Comparison of ENCODE assay signal across 8 cellular contexts in genomic region chr20:3071610-3072529, GRCh38. TPM values are rescaled to one million over a fixed set of nuclear protein-coding genes. Genes with fewer than 3 reads are reported as not detected.
A peak's percentile ranks its signal among the peaks of the same experiment; 100 is the strongest.
DNase-seq lines count a peak whose midpoint lies in the region; ATAC-seq and TF ChIP-seq lines count a peak whose summit lies in the region.

Gene OXT (plus strand): TSS chr20:3071620. CDS start chr20:3071656, 36 bp downstream.

- H3K36me3 ChIP-seq in CD4-positive, CD25-positive, alpha-beta regulatory T cell (ENCODE audit: control insufficient read depth, insufficient read depth, low read length) = no peaks in the 10 kb centered on the region
- H3K36me3 ChIP-seq in neutrophil (no peaks in the 10 kb centered on the region), thoracic aorta (no peaks in the 10 kb centered on the region)

- H3K36me3 Mint-ChIP-seq in CD4-positive, CD25-positive, alpha-beta regulatory T cell = no peaks in the 10 kb centered on the region
- no peaks in the 10 kb centered on the region for H3K36me3 Mint-ChIP-seq in effector memory CD8-positive, alpha-beta T cell (ENCODE audit: insufficient read depth)

- peaks cover 18% of the 10 kb centered on the region for H3K4me1 ChIP-seq in CD4-positive, CD25-positive, alpha-beta regulatory T cell (ENCODE audit: control insufficient read depth, insufficient read depth, low read length, poor library complexity, severe bottlenecking)
- H3K4me1 ChIP-seq in neutrophil (ENCODE audit: control insufficient read depth in 1 of 2, insufficient read depth in 1 of 2, low read depth in 1 of 2, low read length in 1 of 2) (peaks cover 33 to 48% of the 10 kb centered on the region in 2 experiments), thoracic aorta (ENCODE audit: control insufficient read depth in 1 of 2, low read depth in 2 of 2) (peaks cover 7 to 8% of the 10 kb centered on the region in 2 donors)

- H3K27me3 Mint-ChIP-seq in CD4-positive, CD25-positive, alpha-beta regulatory T cell = peaks cover 16% of the 10 kb centered on the region
- H3K27me3 Mint-ChIP-seq in effector memory CD8-positive, alpha-beta T cell = peaks cover 6 to 9% of the 10 kb centered on the region in 2 donors

- H3K27ac ChIP-seq in CD4-positive, CD25-positive, alpha-beta regulatory T cell (ENCODE audit: insufficient read depth, low read length, poor library complexity, severe bottlenecking) = peak within 1 kb of the TSS; percentile 55
- H3K27ac ChIP-seq in neutrophil (peak within 1 kb of the TSS; percentile 28), thoracic aorta (no peak within 1 kb of the TSS)

- H3K27me3 ChIP-seq in CD4-positive, CD25-positive, alpha-beta regulatory T cell (ENCODE audit: control insufficient read depth, insufficient read depth, low read length) = no peaks in the 10 kb centered on the region
- H3K27me3 ChIP-seq in neutrophil = peaks cover 92% of the 10 kb centered on the region
- H3K27me3 ChIP-seq in thoracic aorta (replicated peaks; ENCODE audit: insufficient read depth) = peaks cover 6% of the 10 kb centered on the region

- no peaks in the 10 kb centered on the region for H3K9me3 ChIP-seq in CD4-positive, CD25-positive, alpha-beta regulatory T cell (ENCODE audit: control insufficient read depth in 2 of 2, low read length in 2 of 2)
- no peaks in the 10 kb centered on the region for H3K9me3 ChIP-seq in neutrophil
- H3K9me3 ChIP-seq in thoracic aorta = no peaks in the 10 kb centered on the region

- TF ChIP-seq CTCF in neutrophil (IDR thresholded peaks at IDR 0.05) (no peak), thoracic aorta (IDR thresholded peaks at IDR 0.05) (no peak)

- peak; percentile 61 to 84 (median 66) for DNase-seq in CD4-positive, CD25-positive, alpha-beta regulatory T cell
- DNase-seq in activated CD4-positive, alpha-beta T cell treated with anti-CD3 and anti-CD28 coated beads, Interleukin-2, amount 50 U/mL, for 4 hours = peak; percentile 70 to 75
- peak; percentile 27 to 48 (median 47) for DNase-seq in effector memory CD8-positive, alpha-beta T cell
- DNase-seq in thoracic aorta (ENCODE audit: low spot score) (no peak), mucosa of gallbladder (ENCODE audit: low spot score) (no peak)

- peak within 1 kb of the TSS; percentile 86 to 97 (median 92) for H3K4me3 Mint-ChIP-seq in CD4-positive, CD25-positive, alpha-beta regulatory T cell
- peak within 1 kb of the TSS; percentile 68 to 75 for H3K4me3 Mint-ChIP-seq in effector memory CD8-positive, alpha-beta T cell

- peaks cover 5 to 36% (median 11%) of the 10 kb centered on the region in 4 donors for H3K4me1 Mint-ChIP-seq in CD4-positive, CD25-positive, alpha-beta regulatory T cell
- H3K4me1 Mint-ChIP-seq in effector memory CD8-positive, alpha-beta T cell (ENCODE audit: low read depth in 2 of 2) = peaks cover 8 to 11% of the 10 kb centered on the region in 2 donors

- peaks cover 0 to 2% (median 0%) of the 10 kb centered on the region in 7 donors for H3K9me3 Mint-ChIP-seq in CD4-positive, CD25-positive, alpha-beta regulatory T cell
- no peaks in the 10 kb centered on the region for H3K9me3 Mint-ChIP-seq in effector memory CD8-positive, alpha-beta T cell

- no peak within 1 kb of the TSS for H3K4me3 ChIP-seq in CD4-positive, CD25-positive, alpha-beta regulatory T cell (ENCODE audit: low read depth, low read length)
- H3K4me3 ChIP-seq in neutrophil (ENCODE audit: low read depth in 1 of 2, low read length in 1 of 2) (peak within 1 kb of the TSS; percentile 55 to 69), thoracic aorta (peak within 1 kb of the TSS; percentile 71)

- peak within 1 kb of the TSS; percentile 77 to 98 (median 93) for H3K27ac Mint-ChIP-seq in CD4-positive, CD25-positive, alpha-beta regulatory T cell
- H3K27ac Mint-ChIP-seq in effector memory CD8-positive, alpha-beta T cell = peak within 1 kb of the TSS; percentile 56 to 59

- ATAC-seq in CD4-positive, CD25-positive, alpha-beta regulatory T cell (ENCODE audit: low read depth in 2 of 2) = peak; percentile 74 to 75
- ATAC-seq in effector memory CD8-positive, alpha-beta T cell (replicated peaks) = peak; percentile 86
- ATAC-seq in thoracic aorta (ENCODE audit: insufficient number of reproducible peaks, low FRiP score, low read depth) = no peak
- ATAC-seq in HG02938 (IDR thresholded peaks at IDR 0.05; ENCODE audit: unreplicated experiment) = no peak
- no peak for ATAC-seq in HG02571 (IDR thresholded peaks at IDR 0.05; ENCODE audit: unreplicated experiment)

RNA-seq across cellular contexts. Expression of gene OXT, which starts in this region (rescaled TPM):
- not detected for total RNA-seq in CD4-positive, CD25-positive, alpha-beta regulatory T cell
- under 1 TPM in 3 of 4 donors, not detected in 1; 0.50 to 0.83 (median 0.61) TPM for polyA plus RNA-seq in CD4-positive, CD25-positive, alpha-beta regulatory T cell
- not detected for total RNA-seq in thoracic aorta
- 0.46 TPM for total RNA-seq in mucosa of gallbladder

Comparison
In these comparisons a context has a peak if more than half of its experiments do, and no peak if none do; other contexts are left out.
1. Peak in DNase-seq, ATAC-seq and H3K27ac ChIP-seq in CD4-positive, CD25-positive, alpha-beta regulatory T cell; RNA of the gene not detected or under 1 TPM.
2. DNase-seq: peak in activated CD4-positive, alpha-beta T cell treated with anti-CD3 and anti-CD28 coated beads, Interleukin-2, amount 50 U/mL, for 4 hours (2 of 2) and effector memory CD8-positive, alpha-beta T cell (3 of 3); none in thoracic aorta (single experiment) and mucosa of gallbladder (single experiment).